In the genomic region with DNA sequence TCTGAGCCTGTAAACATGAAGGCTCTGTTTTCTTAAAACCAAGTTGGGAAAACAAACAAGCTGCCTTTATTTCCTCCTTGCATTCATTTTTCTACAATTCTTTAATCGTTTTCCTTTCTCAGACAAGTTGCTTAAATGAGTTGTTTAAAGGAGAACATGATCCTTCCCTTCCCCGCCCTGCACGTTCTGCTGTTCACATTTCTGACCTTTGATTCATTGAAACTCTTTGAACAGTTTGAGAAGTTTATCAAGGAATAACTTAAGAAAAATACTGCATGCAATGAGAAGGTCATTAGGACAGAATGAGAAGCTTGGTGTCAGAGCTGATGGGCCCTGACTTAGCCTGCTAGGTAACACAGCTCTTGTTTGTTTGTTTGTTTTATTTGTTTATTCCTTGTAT, we compare ENCODE assay signal across 22 cellular contexts.
DNase-seq lines count a peak whose midpoint lies in the region; FAIRE-seq and TF ChIP-seq lines count a peak whose summit lies in the region.
"Had no signal": no experiment of that assay in that cellular context is flagged by ENCODE, and none has a peak within 500 bp of the region (broad histone marks: within the 10 kb centered on the region; RNA-seq: fewer than 3 reads in every experiment).

No MANE protein-coding gene starts in this region.

- H3K36me3 ChIP-seq in Caco-2 (ENCODE audit: control insufficient read depth, insufficient read depth, low read length): no peaks in the 10 kb centered on the region
- no peaks in the 10 kb centered on the region for H3K36me3 ChIP-seq in hepatocyte (replicated peaks; ENCODE audit: insufficient read depth, low read depth)
- no peaks in the 10 kb centered on the region for H3K36me3 ChIP-seq in small intestine (ENCODE audit: control insufficient read depth in 2 of 2, insufficient read depth in 2 of 2, low read length in 2 of 2)
- no peaks in the 10 kb centered on the region for H3K36me3 ChIP-seq in MG63
- H3K36me3 ChIP-seq: BE2C had no signal

- no peak for FAIRE-seq in small intestine (lab: Jason Lieb, UNC)
- FAIRE-seq: D721Med, G401.6, GM12891 had no signal

- H3K27me3 Mint-ChIP-seq in Caco-2 (ENCODE audit: insufficient read depth, unreplicated experiment) (no peaks in the 10 kb centered on the region), nephron (ENCODE audit: low read depth) (no peaks in the 10 kb centered on the region)

- H3K27ac Mint-ChIP-seq in Caco-2 (ENCODE audit: unreplicated experiment) (peak overlapping the region; percentile 85), nephron (peak overlapping the region in 2 of 3 experiments; percentile 43 to 67)
- H3K27ac Mint-ChIP-seq: CD4-positive, alpha-beta memory T cell had no signal

- TF ChIP-seq CTCF in Caco-2 (IDR thresholded peaks at IDR 0.05; ENCODE audit: insufficient read depth in 1 of 2, low read depth in 1 of 2, low read length in 1 of 2, severe bottlenecking in 1 of 2, unreplicated experiment in 1 of 2) (no peak), hepatocyte (IDR thresholded peaks at IDR 0.05; ENCODE audit: poor library complexity) (no peak), nephron (IDR thresholded peaks at IDR 0.05; ENCODE audit: unreplicated experiment in 3 of 3) (no peak)

- H2AFZ ChIP-seq in hepatocyte: no peak overlapping the region

- H3K9me3 Mint-ChIP-seq in Caco-2 (ENCODE audit: unreplicated experiment) (no peaks in the 10 kb centered on the region), nephron (no peaks in the 10 kb centered on the region)
- H3K9me3 Mint-ChIP-seq: H9 had no signal

- H3K4me1 Mint-ChIP-seq in Caco-2 (ENCODE audit: low read depth, unreplicated experiment): peaks cover 31% of the 10 kb centered on the region
- peaks cover 11% of the 10 kb centered on the region for H3K4me1 Mint-ChIP-seq in nephron
- H3K4me1 Mint-ChIP-seq: CD4-positive, alpha-beta memory T cell had no signal

- peaks cover 21% of the 10 kb centered on the region for H3K4me1 ChIP-seq in Caco-2
- peaks cover 12% of the 10 kb centered on the region for H3K4me1 ChIP-seq in hepatocyte (ENCODE audit: insufficient read depth)
- peaks cover 0 to 4% of the 10 kb centered on the region in 2 donors for H3K4me1 ChIP-seq in small intestine (ENCODE audit: control insufficient read depth in 2 of 2, insufficient read depth in 1 of 2, low read depth in 1 of 2, low read length in 1 of 2)
- H3K4me1 ChIP-seq: BE2C had no signal

- DNase-seq in Caco-2 (no peak), hepatocyte (ENCODE audit: low spot score) (peak; percentile 5), small intestine (peak; percentile 76), AG08395 (ENCODE audit: low spot score) (no peak), AML-193 (lab: John Stamatoyannopoulos, UW) (no peak), MG63 (no peak)
- DNase-seq: 8988T; ACHN; BE2C; CD4-positive, alpha-beta memory T cell; DMS153; DMS79 treated with DMSO at 0.1 percent for 48 hours; EL; GOT3; H9; KBM-7 had no signal

- no peaks in the 10 kb centered on the region for H3K27me3 ChIP-seq in Caco-2 (replicated peaks; ENCODE audit: control insufficient read depth, insufficient read depth, low read length)
- no peaks in the 10 kb centered on the region for H3K27me3 ChIP-seq in hepatocyte
- no peaks in the 10 kb centered on the region for H3K27me3 ChIP-seq in small intestine (ENCODE audit: control insufficient read depth in 2 of 2, insufficient read depth in 2 of 2, low read length in 2 of 2)
- no peaks in the 10 kb centered on the region for H3K27me3 ChIP-seq in MG63
- H3K27me3 ChIP-seq: BE2C had no signal

- H3K9me3 ChIP-seq in Caco-2 (no peaks in the 10 kb centered on the region), hepatocyte (ENCODE audit: low read depth) (no peaks in the 10 kb centered on the region), small intestine (ENCODE audit: control insufficient read depth, low read depth) (no peaks in the 10 kb centered on the region), MG63 (no peaks in the 10 kb centered on the region)
- H3K9me3 ChIP-seq: BE2C had no signal

- peaks cover 11% of the 10 kb centered on the region for H3K79me2 ChIP-seq in hepatocyte

- intact Hi-C loops in Caco-2 (cut with micrococcal nuclease; ENCODE audit: unreplicated experiment): loop anchor here (1.0 to 10.0 kb wide), 2 partner anchors 118 to 402 kb away; no protein-coding TSS in a partner anchor

- H3K36me3 Mint-ChIP-seq in Caco-2 (ENCODE audit: insufficient read depth, unreplicated experiment) (peaks cover 46% of the 10 kb centered on the region), nephron (ENCODE audit: low read depth) (no peaks in the 10 kb centered on the region)
- H3K36me3 Mint-ChIP-seq: CD4-positive, alpha-beta memory T cell had no signal

- peak overlapping the region; percentile 51 for H3K4me2 ChIP-seq in hepatocyte

- H3K9me2 ChIP-seq in hepatocyte (replicated peaks; ENCODE audit: insufficient read depth): no peaks in the 10 kb centered on the region

- POLR2A ChIA-PET in Caco-2 (lab: Charles Lee): no interaction called here

- CTCF ChIA-PET in Caco-2 (lab: Charles Lee): no interaction called here

- H3K27ac ChIP-seq in hepatocyte (peak overlapping the region; percentile 65), small intestine (ENCODE audit: low read depth in 1 of 2, low read length in 1 of 2) (no peak overlapping the region)
- H3K27ac ChIP-seq: C4-2B, HL-60 had no signal

- WGBS in hepatocyte (ENCODE audit: low lambda C conversion rate, missing lambda C conversion rate): 53% methylated on average over 3 of the region's 3 CpGs
- WGBS in small intestine, 3 donors: 24 to 67% (median 36%) methylated on average over 3 of the region's 3 CpGs

- H3K4me3 ChIP-seq in Caco-2 (ENCODE audit: low read depth, low read length): no peak overlapping the region
- no peak overlapping the region for H3K4me3 ChIP-seq in hepatocyte
- H3K4me3 ChIP-seq in small intestine (ENCODE audit: low read depth in 1 of 2, low read length in 2 of 2): no peak overlapping the region
- no peak overlapping the region for H3K4me3 ChIP-seq in MG63

- H4K20me1 ChIP-seq in hepatocyte (ENCODE audit: insufficient read depth, poor library complexity, severe bottlenecking): no peaks in the 10 kb centered on the region

- no TSS peak for BruUV-seq in Caco-2 (replicated peaks; lab: Mats Ljungman, UMichigan)

- peak overlapping the region; percentile 28 for H3K4me3 Mint-ChIP-seq in Caco-2 (ENCODE audit: unreplicated experiment)
- no peak overlapping the region for H3K4me3 Mint-ChIP-seq in nephron
- H3K4me3 Mint-ChIP-seq: CD4-positive, alpha-beta memory T cell; H9 had no signal

Comparison
In these comparisons a context has a peak if more than half of its experiments do, and no peak if none do; other contexts are left out.
1. DNase-seq: peak in hepatocyte (single experiment) and small intestine (single experiment); none in Caco-2 (0 of 2), AG08395 (single experiment), AML-193 (0 of 2) and MG63 (single experiment).